In the genomic region with DNA sequence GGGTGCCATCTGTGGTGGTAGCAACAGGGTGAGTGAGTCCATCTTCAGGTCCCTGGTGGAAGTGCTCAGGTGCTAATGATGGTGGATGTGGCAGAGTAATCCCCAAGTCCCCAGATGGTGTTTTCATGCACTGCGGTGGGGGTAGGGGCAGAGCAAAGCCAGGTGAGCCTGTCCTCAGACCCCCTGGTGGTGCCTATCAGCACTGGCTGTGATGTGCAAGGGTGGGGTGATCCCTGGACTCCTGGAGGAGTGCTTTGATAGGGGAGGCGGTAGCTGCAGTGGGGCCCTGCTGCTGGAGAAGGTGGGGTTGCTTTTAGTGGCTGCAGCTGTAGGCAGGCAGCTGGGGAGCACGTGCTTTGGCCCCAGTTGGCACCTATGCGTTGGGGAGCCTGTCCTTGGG, we compare ENCODE assay signal across 8 cellular contexts.
"Had no signal": no experiment of that assay in that cellular context is flagged by ENCODE, and none has a peak within 500 bp of the region (broad histone marks: within the 10 kb centered on the region; RNA-seq: fewer than 3 reads in every experiment).

No MANE protein-coding gene starts in this region.

- H3K36me3 Mint-ChIP-seq: IgD-negative memory B cell had no signal

- H3K4me3 ChIP-seq: GM23338 had no signal

- DNase-seq: H9, HCEC 1CT, HFFc6, KBM-7 had no signal

- H3K27ac ChIP-seq: HL-60, KMS-11 had no signal

- H3K27ac Mint-ChIP-seq: GM23338, H9, HFFc6, IgD-negative memory B cell had no signal

- H3K9ac ChIP-seq: KMS-11 had no signal

- H3K4me3 Mint-ChIP-seq: GM23338, H9, HFFc6, IgD-negative memory B cell had no signal

- H3K4me1 Mint-ChIP-seq: GM23338, H9, IgD-negative memory B cell had no signal

- H3K4me2 ChIP-seq: GM23338, KMS-11 had no signal

- ATAC-seq: GM23338 had no signal

- H2AFZ ChIP-seq: GM23338 had no signal
